Comparison of ENCODE assay signal across 29 cellular contexts in genomic region chr5:3200356-3200755, GRCh38.
"Had no signal": no experiment of that assay in that cellular context is flagged by ENCODE, and none has a peak within 500 bp of the region (broad histone marks: within the 10 kb centered on the region; RNA-seq: fewer than 3 reads in every experiment).

No MANE protein-coding gene starts in this region.

- H3K4me1 ChIP-seq: ascending aorta, body of pancreas, SJSA1 had no signal

- ATAC-seq: activated naive CD4-positive, alpha-beta T cell treated with anti-CD3 and anti-CD28 coated beads, Interleukin-2, amount 50 U/mL, for 72 hours; activated naive CD8-positive, alpha-beta T cell treated with anti-CD3 and anti-CD28 coated beads, Interleukin-2, amount 50 U/mL, for 24 hours; activated T-cell treated with anti-CD3 and anti-CD28 coated beads, Interleukin-2, amount 50 U/mL, for 4 hours; body of pancreas; K562; Panc1; T-helper 17 cell had no signal

- H3K4me3 ChIP-seq: ascending aorta, body of pancreas, K562, SJSA1 had no signal

- H3K27me3 ChIP-seq: ascending aorta, body of pancreas, SJSA1 had no signal

- DNase-seq: activated CD4-positive, alpha-beta memory T cell treated with anti-CD3 and anti-CD28 coated beads for 36 hours; activated CD4-positive, alpha-beta T cell treated with anti-CD3 and anti-CD28 coated beads, Interleukin-2, amount 10 ng/mL, durations not matched to agents 7 days and 5 days; activated CD4-positive, CD25-positive, alpha-beta regulatory T cell; activated CD8-positive, alpha-beta memory T cell treated with anti-CD3 and anti-CD28 coated beads for 24 hours; activated effector memory CD4-positive, alpha-beta T cell treated with anti-CD3 and anti-CD28 coated beads, Interleukin-2, amount 50 U/mL, for 16 hours; activated naive CD4-positive, alpha-beta T cell treated with Interleukin-2 at 50 U/mL for 16 hours; activated naive CD8-positive, alpha-beta T cell treated with anti-CD3 and anti-CD28 coated beads, Interleukin-2, amount 50 U/mL, for 24 hours; activated T-cell treated with anti-CD3 and anti-CD28 coated beads, Interleukin-2, amount 50 U/mL, for 4 hours; amniotic stem cell; body of pancreas; Karpas-422; NCI-H1105 treated with DMSO at 0.1 percent for 48 hours; NCI-H1436 treated with DMSO at 0.1 percent for 48 hours; NCI-H187; NCI-H2081; NCI-H446 treated with DMSO at 0.1 percent for 48 hours; NCI-H524 treated with DMSO at 0.1 percent for 48 hours; NCI-H82; OCI-M1; SHP77; T-helper 17 cell; T-helper 9 cell had no signal

- H3K36me3 ChIP-seq: ascending aorta, SJSA1 had no signal

- H3K9me3 ChIP-seq: ascending aorta, body of pancreas had no signal

- H3K27ac ChIP-seq: ascending aorta, body of pancreas, RWPE1, SJSA1, VCaP had no signal
